Comparison of ENCODE assay signal across 27 cellular contexts in the genomic region with DNA sequence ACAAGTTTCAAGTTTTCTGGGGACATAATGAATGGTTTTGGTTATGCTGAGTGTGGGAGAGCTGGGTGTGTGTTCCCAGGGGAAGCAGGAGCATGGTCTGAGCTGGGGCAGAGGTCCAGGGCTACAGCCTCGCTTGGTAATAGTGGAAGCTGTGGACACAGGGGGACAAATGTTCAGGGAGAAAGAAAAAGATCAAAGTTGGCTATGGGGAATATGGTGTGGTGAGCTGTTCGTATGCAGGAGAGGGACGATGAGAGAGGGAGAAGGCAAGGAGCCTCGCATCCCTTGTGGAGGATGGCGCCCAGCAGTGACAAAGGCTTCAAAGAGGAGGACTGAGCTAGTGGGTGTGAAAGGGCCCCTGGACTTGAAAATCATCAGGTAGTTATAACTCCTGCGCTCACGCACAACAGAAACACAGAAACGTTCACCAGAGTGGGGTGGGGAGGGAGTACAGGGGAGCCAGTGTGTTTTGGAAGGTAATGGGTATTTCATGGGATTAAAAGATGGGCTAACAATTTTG.
"Had no signal": no experiment of that assay in that cellular context is flagged by ENCODE, and none has a peak within 500 bp of the region (broad histone marks: within the 10 kb centered on the region; RNA-seq: fewer than 3 reads in every experiment).

No MANE protein-coding gene starts in this region.

- H3K9me3 Mint-ChIP-seq: activated CD4-positive, alpha-beta memory T cell treated with anti-CD3 and anti-CD28 coated beads for 36 hours; activated CD4-positive, alpha-beta T cell treated with anti-CD3 and anti-CD28 coated beads, Interleukin-2, amount 10 ng/mL, durations not matched to agents 24 days and 14 days; activated naive CD4-positive, alpha-beta T cell treated with anti-CD3 and anti-CD28 coated beads for 36 hours; activated naive CD4-positive, alpha-beta T cell treated with anti-CD3 and anti-CD28 coated beads, Interleukin-2, amount 50 U/mL, for 24 hours; activated naive CD8-positive, alpha-beta T cell treated with anti-CD3 and anti-CD28 coated beads, Interleukin-2, amount 10 ng/mL, durations not matched to agents 7 days and 5 days; activated T-helper 1 cell treated with anti-CD3 and anti-CD28 coated beads, Interleukin-12 subunit alpha, Interleukin-12 subunit beta, Interleukin-2, Interleukin-4 antibody, amounts not matched to agents 30 ng/mL and 10 ng/mL and 1 ng/mL, durations not matched to agents 14 hours and 24 hours and 36 hours; activated T-helper 2 cell treated with anti-CD3 and anti-CD28 coated beads, Interferon-gamma antibody, Interleukin-2, Interleukin-4, amounts not matched to agents 10 μg/mL and 5 μg/mL and 100 μg/mL, durations not matched to agents 14 hours and 24 hours and 36 hours; central memory CD8-positive, alpha-beta T cell; dendritic cell treated with granulocyte-macrophage colony-stimulating factor and Interleukin-4, amounts not matched to agents 40 ng/mL and 50 ng/mL, for 4 days; endodermal cell had no signal

- H3K27ac ChIP-seq: brain microvascular endothelial cell, coronary artery, dorsolateral prefrontal cortex, foreskin keratinocyte, gastrocnemius medialis had no signal

- ATAC-seq: activated CD4-positive, alpha-beta T cell treated with anti-CD3 and anti-CD28 coated beads for 36 hours; activated CD8-positive, alpha-beta T cell treated with anti-CD3 and anti-CD28 coated beads, Interleukin-2, amount 10 ng/mL, durations not matched to agents 7 days and 5 days; esophagus mucosa; gastrocnemius medialis had no signal

- H3K36me3 Mint-ChIP-seq: activated CD4-positive, alpha-beta memory T cell treated with anti-CD3 and anti-CD28 coated beads for 36 hours; activated naive CD4-positive, alpha-beta T cell treated with anti-CD3 and anti-CD28 coated beads, Interleukin-2, amount 50 U/mL, for 24 hours had no signal

- H3K4me3 Mint-ChIP-seq: activated CD4-positive, alpha-beta memory T cell treated with anti-CD3 and anti-CD28 coated beads for 36 hours; activated CD4-positive, alpha-beta T cell treated with anti-CD3 and anti-CD28 coated beads for 36 hours; activated CD4-positive, alpha-beta T cell treated with anti-CD3 and anti-CD28 coated beads, Interleukin-2, amount 10 ng/mL, durations not matched to agents 24 days and 14 days; activated CD8-positive, alpha-beta T cell treated with anti-CD3 and anti-CD28 coated beads, Interleukin-2, amount 10 ng/mL, durations not matched to agents 7 days and 5 days; activated naive CD4-positive, alpha-beta T cell treated with anti-CD3 and anti-CD28 coated beads for 36 hours; activated naive CD4-positive, alpha-beta T cell treated with anti-CD3 and anti-CD28 coated beads, Interleukin-2, amount 50 U/mL, for 24 hours; activated naive CD8-positive, alpha-beta T cell treated with anti-CD3 and anti-CD28 coated beads, Interleukin-2, amount 10 ng/mL, durations not matched to agents 7 days and 5 days; activated T-helper 1 cell treated with anti-CD3 and anti-CD28 coated beads, Interleukin-12 subunit alpha, Interleukin-12 subunit beta, Interleukin-2, Interleukin-4 antibody, amounts not matched to agents 30 ng/mL and 10 ng/mL and 1 ng/mL, durations not matched to agents 14 hours and 24 hours and 36 hours; central memory CD8-positive, alpha-beta T cell; dendritic cell treated with granulocyte-macrophage colony-stimulating factor and Interleukin-4, amounts not matched to agents 40 ng/mL and 50 ng/mL, for 4 days; endodermal cell had no signal

- H3K4me1 Mint-ChIP-seq: central memory CD8-positive, alpha-beta T cell had no signal

- H3K27ac Mint-ChIP-seq: activated CD4-positive, alpha-beta memory T cell treated with anti-CD3 and anti-CD28 coated beads for 36 hours; activated CD4-positive, alpha-beta T cell treated with anti-CD3 and anti-CD28 coated beads for 36 hours; activated CD4-positive, alpha-beta T cell treated with anti-CD3 and anti-CD28 coated beads, Interleukin-2, amount 10 ng/mL, durations not matched to agents 24 days and 14 days; activated CD8-positive, alpha-beta T cell treated with anti-CD3 and anti-CD28 coated beads, Interleukin-2, amount 10 ng/mL, durations not matched to agents 7 days and 5 days; activated naive CD4-positive, alpha-beta T cell treated with anti-CD3 and anti-CD28 coated beads for 36 hours; activated naive CD4-positive, alpha-beta T cell treated with anti-CD3 and anti-CD28 coated beads, Interleukin-2, amount 50 U/mL, for 24 hours; activated naive CD8-positive, alpha-beta T cell treated with anti-CD3 and anti-CD28 coated beads, Interleukin-2, amount 10 ng/mL, durations not matched to agents 7 days and 5 days; activated T-helper 1 cell treated with anti-CD3 and anti-CD28 coated beads, Interleukin-12 subunit alpha, Interleukin-12 subunit beta, Interleukin-2, Interleukin-4 antibody, amounts not matched to agents 30 ng/mL and 10 ng/mL and 1 ng/mL, durations not matched to agents 14 hours and 24 hours and 36 hours; activated T-helper 2 cell treated with anti-CD3 and anti-CD28 coated beads, Interferon-gamma antibody, Interleukin-2, Interleukin-4, amounts not matched to agents 10 μg/mL and 5 μg/mL and 100 μg/mL, durations not matched to agents 14 hours and 24 hours and 36 hours; dendritic cell treated with granulocyte-macrophage colony-stimulating factor and Interleukin-4, amounts not matched to agents 40 ng/mL and 50 ng/mL, for 4 days; endodermal cell had no signal

- H3K9me3 ChIP-seq: gastrocnemius medialis had no signal

- H3K4me3 ChIP-seq: coronary artery, dorsolateral prefrontal cortex, gastrocnemius medialis had no signal

- H3K36me3 ChIP-seq: brain microvascular endothelial cell, gastrocnemius medialis had no signal

- H3K4me1 ChIP-seq: foreskin keratinocyte, gastrocnemius medialis had no signal

- H3K27me3 ChIP-seq: brain microvascular endothelial cell, dorsolateral prefrontal cortex, gastrocnemius medialis had no signal

- DNase-seq: activated CD4-positive, alpha-beta memory T cell treated with anti-CD3 and anti-CD28 coated beads for 36 hours; activated CD4-positive, alpha-beta T cell treated with anti-CD3 and anti-CD28 coated beads for 36 hours; activated CD4-positive, alpha-beta T cell treated with anti-CD3 and anti-CD28 coated beads, Interleukin-2, amount 10 ng/mL, durations not matched to agents 24 days and 14 days; activated CD4-positive, CD25-positive, alpha-beta regulatory T cell; activated CD4-positive, CD25-positive, alpha-beta regulatory T cell treated with anti-CD3 and anti-CD28 coated beads, Interleukin-2, amount 50 U/mL, for 72 hours; activated effector memory CD4-positive, alpha-beta T cell treated with anti-CD3 and anti-CD28 coated beads, Interleukin-2, amount 50 U/mL, for 16 hours; activated naive CD4-positive, alpha-beta T cell treated with anti-CD3 and anti-CD28 coated beads for 36 hours; activated naive CD8-positive, alpha-beta T cell treated with anti-CD3 and anti-CD28 coated beads, Interleukin-2, amount 10 ng/mL, durations not matched to agents 7 days and 5 days; activated T-cell treated with anti-CD3 and anti-CD28 coated beads, Interleukin-2, amount 50 U/mL, for 48 hours; amniotic stem cell; anterior cingulate cortex; brain microvascular endothelial cell; dorsolateral prefrontal cortex; effector memory CD4-positive, alpha-beta T cell; endodermal cell; foreskin keratinocyte; gastrocnemius medialis; glutamatergic neuron; T-helper 2 cell had no signal
